In genomic region chr9:137189297-137190295, GRCh38 we compare ENCODE assay signal across 8 cellular contexts. TPM values are rescaled to one million over a fixed set of nuclear protein-coding genes. Genes with fewer than 3 reads are reported as not detected.
DNase-seq lines count a peak whose midpoint lies in the region; ATAC-seq, FAIRE-seq and TF ChIP-seq lines count a peak whose summit lies in the region.

No MANE protein-coding gene starts in this region.

- TF ChIP-seq POLR2A in NB4 (IDR thresholded peaks at IDR 0.05; ENCODE audit: extremely low read depth, insufficient read length): no peak

- H3K9me3 Mint-ChIP-seq in CD4-positive, alpha-beta T cell: no peaks in the 10 kb centered on the region
- H3K9me3 Mint-ChIP-seq in effector memory CD8-positive, alpha-beta T cell: no peaks in the 10 kb centered on the region
- H3K9me3 Mint-ChIP-seq in neural progenitor cell: no peaks in the 10 kb centered on the region

- no peaks in the 10 kb centered on the region for H3K27me3 ChIP-seq in CD4-positive, alpha-beta T cell (ENCODE audit: control insufficient read depth, insufficient read depth, low read length)
- H3K27me3 ChIP-seq in neural progenitor cell: no peaks in the 10 kb centered on the region

- TF ChIP-seq CTCF in CD4-positive, alpha-beta T cell (IDR thresholded peaks at IDR 0.05): no peak
- TF ChIP-seq CTCF in NB4 (IDR thresholded peaks at IDR 0.05; ENCODE audit: low read depth, low read length): no peak
- TF ChIP-seq CTCF in neural progenitor cell (IDR thresholded peaks at IDR 0.05): no peak
- TF ChIP-seq CTCF in D721Med (IDR thresholded peaks at IDR 0.05; ENCODE audit: insufficient read depth, missing control alignments): no peak

- H4K20me1 ChIP-seq in neural progenitor cell (ENCODE audit: low read depth): peaks cover 33% of the 10 kb centered on the region

- H3K4me3 ChIP-seq in NB4 (ENCODE audit: low read depth, low read length) (peak overlapping the region; percentile 90), neural progenitor cell (peak overlapping the region; percentile 75)

- H3F3A ChIP-seq in neural progenitor cell (ENCODE audit: low read depth): peaks cover 10% of the 10 kb centered on the region

- FAIRE-seq in D721Med (lab: Jason Lieb, UNC): no peak

- peak overlapping the region; percentile 86 for H3K27ac ChIP-seq in CD4-positive, alpha-beta T cell (ENCODE audit: low read depth, low read length)
- H3K27ac ChIP-seq in neural progenitor cell: no peak overlapping the region

- CTCF ChIA-PET in CD4-positive, alpha-beta T cell (lab: Charles Lee): interaction anchor here (0.7 to 2.8 kb wide), 11 partner anchors 11 to 165 kb away, joined by 3 to 14 read pairs (median 4); partner anchors contain the start of genes RNF224, TPRN and TUBB4B

- H3K27ac Mint-ChIP-seq in CD4-positive, alpha-beta T cell: peak overlapping the region; percentile 79
- H3K27ac Mint-ChIP-seq in effector memory CD8-positive, alpha-beta T cell: peak overlapping the region; percentile 82 to 95
- H3K27ac Mint-ChIP-seq in neural progenitor cell: peak overlapping the region; percentile 66

- H3K4me1 Mint-ChIP-seq in CD4-positive, alpha-beta T cell (ENCODE audit: low read depth): peaks cover 25% of the 10 kb centered on the region
- H3K4me1 Mint-ChIP-seq in effector memory CD8-positive, alpha-beta T cell (ENCODE audit: low read depth in 2 of 2): peaks cover 30 to 33% of the 10 kb centered on the region in 2 donors
- H3K4me1 Mint-ChIP-seq in neural progenitor cell: peaks cover 28% of the 10 kb centered on the region

- H3K4me2 ChIP-seq in neural progenitor cell: peak overlapping the region; percentile 99

- H3K4me1 ChIP-seq in neural progenitor cell: peaks cover 5% of the 10 kb centered on the region

- H2AFZ ChIP-seq in neural progenitor cell (replicated peaks): no peak overlapping the region

- H3K9me3 ChIP-seq in CD4-positive, alpha-beta T cell (ENCODE audit: control insufficient read depth, low read length): no peaks in the 10 kb centered on the region
- no peaks in the 10 kb centered on the region for H3K9me3 ChIP-seq in neural progenitor cell (ENCODE audit: low read depth)

- intact Hi-C loops in CD4-positive, alpha-beta T cell (cut with DNase I, micrococcal nuclease): loop anchor here (1.0 to 5.0 kb wide), 4 partner anchors 9 to 61 kb away; partner anchors contain the start of gene RNF208 (in 1 of the 2)

- H3K27me3 Mint-ChIP-seq in CD4-positive, alpha-beta T cell: no peaks in the 10 kb centered on the region
- no peaks in the 10 kb centered on the region for H3K27me3 Mint-ChIP-seq in effector memory CD8-positive, alpha-beta T cell
- peaks cover 3% of the 10 kb centered on the region for H3K27me3 Mint-ChIP-seq in neural progenitor cell (ENCODE audit: insufficient read depth, low read depth)

- ATAC-seq in CD4-positive, alpha-beta T cell (ENCODE audit: poor library complexity): no peak
- no peak for ATAC-seq in effector memory CD8-positive, alpha-beta T cell (replicated peaks)

- POLR2A ChIA-PET in CD4-positive, alpha-beta T cell (lab: Charles Lee): interaction anchor here (0.9 to 3.5 kb wide), 12 partner anchors 7 to 462 kb away, joined by 3 to 39 read pairs (median 8); partner anchors contain the start of genes MAN1B1, NELFB, RNF208 and TPRN

- H3K79me2 ChIP-seq in neural progenitor cell (ENCODE audit: low read depth): peaks cover 23% of the 10 kb centered on the region

- DNase-seq in CD4-positive, alpha-beta T cell: no peak
- DNase-seq in NB4 (ENCODE audit: low read depth) (no peak), neural progenitor cell (ENCODE audit: low spot score) (no peak), mucosa of gallbladder (ENCODE audit: low spot score) (no peak), inferior parietal cortex (ENCODE audit: extremely low spot score) (no peak), D721Med (ENCODE audit: insufficient read length, low spot score) (no peak)
- no peak for DNase-seq in effector memory CD8-positive, alpha-beta T cell
- DNase-seq in effector CD8-positive, alpha-beta T cell (lab: John Stamatoyannopoulos, UW): no peak

- H3K36me3 ChIP-seq in neural progenitor cell: no peaks in the 10 kb centered on the region

- H3K36me3 Mint-ChIP-seq in CD4-positive, alpha-beta T cell (ENCODE audit: low read depth): peaks cover 39% of the 10 kb centered on the region
- H3K36me3 Mint-ChIP-seq in effector memory CD8-positive, alpha-beta T cell (ENCODE audit: insufficient read depth): peaks cover 37% of the 10 kb centered on the region
- no peaks in the 10 kb centered on the region for H3K36me3 Mint-ChIP-seq in neural progenitor cell

- peak overlapping the region; percentile 45 for H3K9ac ChIP-seq in neural progenitor cell

- H3K4me3 Mint-ChIP-seq in CD4-positive, alpha-beta T cell: peak overlapping the region; percentile 94
- H3K4me3 Mint-ChIP-seq in effector memory CD8-positive, alpha-beta T cell: peak overlapping the region; percentile 91 to 92
- H3K4me3 Mint-ChIP-seq in neural progenitor cell: peak overlapping the region; percentile 96

RNA-seq across cellular contexts. Expression of gene SSNA1, which starts 1.1 kb away (rescaled TPM):
- 10 to 100 TPM; 30.1 to 30.5 TPM for total RNA-seq in CD4-positive, alpha-beta T cell
- total RNA-seq in neural progenitor cell (ENCODE audit: low replicate concordance): 27.9 and 69.8 TPM in 2 replicates
- total RNA-seq in mucosa of gallbladder: 65.7 TPM

RNA-seq across cellular contexts. Expression of gene ANAPC2, which starts 1.2 kb away (rescaled TPM):
- 100 to 1,000 TPM; 144 to 149 TPM for total RNA-seq in CD4-positive, alpha-beta T cell
- total RNA-seq in neural progenitor cell (ENCODE audit: low replicate concordance) (18.9 and 30.9 TPM in 2 replicates), mucosa of gallbladder (64.6 TPM)

RNA-seq across cellular contexts. Expression of gene TPRN, which starts 10.9 kb away (rescaled TPM):
- total RNA-seq in CD4-positive, alpha-beta T cell: 1 to 10 TPM; 6.1 to 8.6 TPM
- total RNA-seq in neural progenitor cell (ENCODE audit: low replicate concordance) (3.4 and 9.1 TPM in 2 replicates), mucosa of gallbladder (74.4 TPM)

RNA-seq across cellular contexts. Expression of gene TMEM203, which starts 15.9 kb away (rescaled TPM):
- total RNA-seq in CD4-positive, alpha-beta T cell: 10 to 100 TPM; 18.2 to 18.7 TPM
- total RNA-seq in neural progenitor cell (ENCODE audit: low replicate concordance): 21.6 and 43.7 TPM in 2 replicates
- 37.6 TPM for total RNA-seq in mucosa of gallbladder

RNA-seq across cellular contexts. Expression of gene NDOR1, which starts 15.9 kb away (rescaled TPM):
- 10 to 100 TPM; 22.8 to 25.3 TPM for total RNA-seq in CD4-positive, alpha-beta T cell
- total RNA-seq in neural progenitor cell (ENCODE audit: low replicate concordance): 5.1 and 20.5 TPM in 2 replicates
- total RNA-seq in mucosa of gallbladder: 29.5 TPM
